In the genomic region with DNA sequence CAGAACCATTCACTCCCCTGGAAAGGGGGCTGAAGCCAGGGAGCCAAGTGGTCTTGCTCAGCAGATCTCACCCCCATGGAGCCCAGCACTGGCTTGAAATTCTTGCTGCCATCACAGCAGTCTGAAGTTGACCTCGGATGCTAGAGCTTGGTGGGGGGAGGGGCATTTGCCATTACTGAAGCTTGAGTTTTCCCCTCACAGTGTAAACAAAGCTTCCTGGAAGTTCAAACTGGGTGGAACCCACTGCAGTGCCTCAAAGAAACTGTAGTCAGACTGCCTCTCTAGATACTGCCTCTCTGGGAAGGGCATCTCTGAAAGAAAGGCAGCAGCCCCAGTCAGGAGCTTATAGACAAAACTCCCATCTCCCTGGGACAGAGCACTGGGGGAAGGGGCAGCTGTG, we compare ENCODE assay signal across 2 cellular contexts.
A peak's percentile ranks its signal among the peaks of the same experiment; 100 is the strongest.
TF ChIP-seq lines count a peak whose summit lies in the region.
"Not testable (repeated sequence)": the region's sequence is repeated elsewhere in the genome, so short reads cannot be mapped to it uniquely, and the experiment has no call there.

No MANE protein-coding gene starts in this region.

TF ChIP-seq in GM12878, 131 proteins besides CTCF, POLR2A, EP300 and RAD21:
- 0 out of 2 replicates have a peak, but pooled peaks have one; percentile 11 for TF ChIP-seq GATAD2B (conservative IDR thresholded peaks at IDR 0.05; ENCODE audit: low read depth)

TF ChIP-seq in HepG2, 621 proteins besides CTCF, POLR2A, EP300 and RAD21:
- not testable (repeated sequence) for TF ChIP-seq FOXA1 (IDR thresholded peaks at IDR 0.05); NR2F6 (CRISPR knock-in tag; IDR thresholded peaks at IDR 0.05)
- TF ChIP-seq FOXA1 (CRISPR knock-in tag; IDR thresholded peaks at IDR 0.05): peak; percentile 13; the same call in 1 of the 2 replicates
- TF ChIP-seq NR2F6 (IDR thresholded peaks at IDR 0.05): 0 out of 2 replicates have a peak, but pooled peaks have one; percentile 19
- TF ChIP-seq, protein P1, sequence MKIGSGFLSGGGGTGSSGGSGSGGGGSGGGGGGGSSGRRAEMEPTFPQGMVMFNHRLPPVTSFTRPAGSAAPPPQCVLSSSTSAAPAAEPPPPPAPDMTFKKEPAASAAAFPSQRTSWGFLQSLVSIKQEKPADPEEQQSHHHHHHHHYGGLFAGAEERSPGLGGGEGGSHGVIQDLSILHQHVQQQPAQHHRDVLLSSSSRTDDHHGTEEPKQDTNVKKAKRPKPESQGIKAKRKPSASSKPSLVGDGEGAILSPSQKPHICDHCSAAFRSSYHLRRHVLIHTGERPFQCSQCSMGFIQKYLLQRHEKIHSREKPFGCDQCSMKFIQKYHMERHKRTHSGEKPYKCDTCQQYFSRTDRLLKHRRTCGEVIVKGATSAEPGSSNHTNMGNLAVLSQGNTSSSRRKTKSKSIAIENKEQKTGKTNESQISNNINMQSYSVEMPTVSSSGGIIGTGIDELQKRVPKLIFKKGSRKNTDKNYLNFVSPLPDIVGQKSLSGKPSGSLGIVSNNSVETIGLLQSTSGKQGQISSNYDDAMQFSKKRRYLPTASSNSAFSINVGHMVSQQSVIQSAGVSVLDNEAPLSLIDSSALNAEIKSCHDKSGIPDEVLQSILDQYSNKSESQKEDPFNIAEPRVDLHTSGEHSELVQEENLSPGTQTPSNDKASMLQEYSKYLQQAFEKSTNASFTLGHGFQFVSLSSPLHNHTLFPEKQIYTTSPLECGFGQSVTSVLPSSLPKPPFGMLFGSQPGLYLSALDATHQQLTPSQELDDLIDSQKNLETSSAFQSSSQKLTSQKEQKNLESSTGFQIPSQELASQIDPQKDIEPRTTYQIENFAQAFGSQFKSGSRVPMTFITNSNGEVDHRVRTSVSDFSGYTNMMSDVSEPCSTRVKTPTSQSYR (CRISPR knock-in tag; IDR thresholded peaks at IDR 0.05; ENCODE audit: borderline replicate concordance): peak; percentile 87; the same call in 1 of the 2 replicates
- TF ChIP-seq BCL6 (CRISPR knock-in tag; IDR thresholded peaks at IDR 0.05): peak; percentile 78
- TF ChIP-seq FOXA3 (CRISPR knock-in tag; IDR thresholded peaks at IDR 0.05): peak; percentile 49; the same call in 1 of the 2 replicates
- TF ChIP-seq, protein P2, sequence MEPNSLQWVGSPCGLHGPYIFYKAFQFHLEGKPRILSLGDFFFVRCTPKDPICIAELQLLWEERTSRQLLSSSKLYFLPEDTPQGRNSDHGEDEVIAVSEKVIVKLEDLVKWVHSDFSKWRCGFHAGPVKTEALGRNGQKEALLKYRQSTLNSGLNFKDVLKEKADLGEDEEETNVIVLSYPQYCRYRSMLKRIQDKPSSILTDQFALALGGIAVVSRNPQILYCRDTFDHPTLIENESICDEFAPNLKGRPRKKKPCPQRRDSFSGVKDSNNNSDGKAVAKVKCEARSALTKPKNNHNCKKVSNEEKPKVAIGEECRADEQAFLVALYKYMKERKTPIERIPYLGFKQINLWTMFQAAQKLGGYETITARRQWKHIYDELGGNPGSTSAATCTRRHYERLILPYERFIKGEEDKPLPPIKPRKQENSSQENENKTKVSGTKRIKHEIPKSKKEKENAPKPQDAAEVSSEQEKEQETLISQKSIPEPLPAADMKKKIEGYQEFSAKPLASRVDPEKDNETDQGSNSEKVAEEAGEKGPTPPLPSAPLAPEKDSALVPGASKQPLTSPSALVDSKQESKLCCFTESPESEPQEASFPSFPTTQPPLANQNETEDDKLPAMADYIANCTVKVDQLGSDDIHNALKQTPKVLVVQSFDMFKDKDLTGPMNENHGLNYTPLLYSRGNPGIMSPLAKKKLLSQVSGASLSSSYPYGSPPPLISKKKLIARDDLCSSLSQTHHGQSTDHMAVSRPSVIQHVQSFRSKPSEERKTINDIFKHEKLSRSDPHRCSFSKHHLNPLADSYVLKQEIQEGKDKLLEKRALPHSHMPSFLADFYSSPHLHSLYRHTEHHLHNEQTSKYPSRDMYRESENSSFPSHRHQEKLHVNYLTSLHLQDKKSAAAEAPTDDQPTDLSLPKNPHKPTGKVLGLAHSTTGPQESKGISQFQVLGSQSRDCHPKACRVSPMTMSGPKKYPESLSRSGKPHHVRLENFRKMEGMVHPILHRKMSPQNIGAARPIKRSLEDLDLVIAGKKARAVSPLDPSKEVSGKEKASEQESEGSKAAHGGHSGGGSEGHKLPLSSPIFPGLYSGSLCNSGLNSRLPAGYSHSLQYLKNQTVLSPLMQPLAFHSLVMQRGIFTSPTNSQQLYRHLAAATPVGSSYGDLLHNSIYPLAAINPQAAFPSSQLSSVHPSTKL (CRISPR knock-in tag; IDR thresholded peaks at IDR 0.05): peak; percentile 43; the same call in 1 of the 2 replicates
- 0 out of 2 replicates have a peak, but pooled peaks have one; percentile 12 for TF ChIP-seq ZNF644 (CRISPR knock-in tag; IDR thresholded peaks at IDR 0.05; ENCODE audit: low read depth)
